ENCODE assay signal across 8 cellular contexts in genomic region chr19:29672319-29672932, GRCh38. TPM values are rescaled to one million over a fixed set of nuclear protein-coding genes. Genes with fewer than 3 reads are reported as not detected.
DNase-seq lines count a peak whose midpoint lies in the region; ATAC-seq and TF ChIP-seq lines count a peak whose summit lies in the region.

No MANE protein-coding gene starts in this region.

- H3K4me1 Mint-ChIP-seq in activated naive CD4-positive, alpha-beta T cell treated with anti-CD3 and anti-CD28 coated beads, Interleukin-2, amount 10 ng/mL, durations not matched to agents 7 days and 5 days, result peaks cover 94% of the 10 kb centered on the region
- peaks cover 95% of the 10 kb centered on the region for H3K4me1 Mint-ChIP-seq in activated T-cell treated with anti-CD3 and anti-CD28 coated beads, Interleukin-2, amount 50 U/mL, for 24 hours (ENCODE audit: low read depth)

- H3K27ac Mint-ChIP-seq in activated naive CD4-positive, alpha-beta T cell treated with anti-CD3 and anti-CD28 coated beads, Interleukin-2, amount 10 ng/mL, durations not matched to agents 7 days and 5 days, result peak overlapping the region; percentile 95
- H3K27ac Mint-ChIP-seq in activated T-cell treated with anti-CD3 and anti-CD28 coated beads, Interleukin-2, amount 50 U/mL, for 24 hours, result peak overlapping the region; percentile 95

- no peaks in the 10 kb centered on the region for H3K9me3 Mint-ChIP-seq in activated naive CD4-positive, alpha-beta T cell treated with anti-CD3 and anti-CD28 coated beads, Interleukin-2, amount 10 ng/mL, durations not matched to agents 7 days and 5 days
- H3K9me3 Mint-ChIP-seq in activated T-cell treated with anti-CD3 and anti-CD28 coated beads, Interleukin-2, amount 50 U/mL, for 24 hours, result no peaks in the 10 kb centered on the region

- H3K27me3 ChIP-seq in lower lobe of right lung (ENCODE audit: low read depth), result no peaks in the 10 kb centered on the region
- no peaks in the 10 kb centered on the region for H3K27me3 ChIP-seq in transverse colon

- H3K4me3 ChIP-seq in lower lobe of right lung, result no peak overlapping the region
- H3K4me3 ChIP-seq in transverse colon, result no peak overlapping the region

- 84 to 85% methylated on average over 2 to 8 of the region's 8 CpGs for WGBS in transverse colon (ENCODE audit: low coverage in 1 of 2), 2 donors

- in situ Hi-C loops in transverse colon (cut with MboI; ENCODE audit: low pct_ligation_motif_present in 1 of 4, low pct_unique_long_range_greater_than_20kb in 1 of 4, low sequenced_read_pairs in 3 of 4), result no loop called here

- TF ChIP-seq POLR2A in transverse colon (IDR thresholded peaks at IDR 0.05), result no peak

- no peak for TF ChIP-seq CTCF in lower lobe of right lung (IDR thresholded peaks at IDR 0.05)
- no peak for TF ChIP-seq CTCF in transverse colon (IDR thresholded peaks at IDR 0.05)

- H3K4me3 Mint-ChIP-seq in activated naive CD4-positive, alpha-beta T cell treated with anti-CD3 and anti-CD28 coated beads, Interleukin-2, amount 10 ng/mL, durations not matched to agents 7 days and 5 days, result peak overlapping the region; percentile 69
- H3K4me3 Mint-ChIP-seq in activated T-cell treated with anti-CD3 and anti-CD28 coated beads, Interleukin-2, amount 50 U/mL, for 24 hours, result peak overlapping the region; percentile 69

- intact Hi-C loops in lower lobe of right lung (cut with DNase I), result no loop called here
- intact Hi-C loops in transverse colon (cut with DNase I; ENCODE audit: low total_unique reads), result no loop called here

- TF ChIP-seq EP300 in transverse colon (IDR thresholded peaks at IDR 0.05; ENCODE audit: low read depth), result no peak

- peak; percentile 19 for DNase-seq in activated naive CD4-positive, alpha-beta T cell treated with anti-CD3 and anti-CD28 coated beads, Interleukin-2, amount 10 ng/mL, durations not matched to agents 7 days and 5 days
- DNase-seq in activated naive CD4-positive, alpha-beta T cell (lab: John Stamatoyannopoulos, UW), result no peak
- peak; percentile 58 for DNase-seq in activated T-cell treated with anti-CD3 and anti-CD28 coated beads, Interleukin-2, amount 50 U/mL, for 24 hours
- DNase-seq in lower lobe of right lung (no peak), transverse colon (no peak), SHP77 treated with DMSO at 0.1 percent for 48 hours (lab: John Stamatoyannopoulos, UW) (no peak), COR-L47 (lab: John Stamatoyannopoulos, UW) (no peak)

- no peaks in the 10 kb centered on the region for H3K27me3 Mint-ChIP-seq in activated naive CD4-positive, alpha-beta T cell treated with anti-CD3 and anti-CD28 coated beads, Interleukin-2, amount 10 ng/mL, durations not matched to agents 7 days and 5 days
- H3K27me3 Mint-ChIP-seq in activated T-cell treated with anti-CD3 and anti-CD28 coated beads, Interleukin-2, amount 50 U/mL, for 24 hours, result no peaks in the 10 kb centered on the region

- H3K27ac ChIP-seq in lower lobe of right lung, result peak overlapping the region; percentile 44
- H3K27ac ChIP-seq in transverse colon, result peak overlapping the region in 3 of 4 donors; percentile 31 to 44 (median 38)

- H3K9me3 ChIP-seq in lower lobe of right lung (no peaks in the 10 kb centered on the region), transverse colon (no peaks in the 10 kb centered on the region)

- CTCF ChIA-PET in activated naive CD4-positive, alpha-beta T cell treated with anti-CD3 and anti-CD28 coated beads, Interleukin-2, amount 10 ng/mL, durations not matched to agents 7 days and 5 days (lab: Charles Lee), result interaction anchor here (0.8 to 3.9 kb wide), 18 partner anchors 8 to 178 kb away, joined by 3 to 41 read pairs (median 6); partner anchors contain the start of genes PLEKHF1 and POP4

- H3K36me3 Mint-ChIP-seq in activated naive CD4-positive, alpha-beta T cell treated with anti-CD3 and anti-CD28 coated beads, Interleukin-2, amount 10 ng/mL, durations not matched to agents 7 days and 5 days, result peaks cover 69% of the 10 kb centered on the region
- H3K36me3 Mint-ChIP-seq in activated T-cell treated with anti-CD3 and anti-CD28 coated beads, Interleukin-2, amount 50 U/mL, for 24 hours (ENCODE audit: low read depth), result peaks cover 89% of the 10 kb centered on the region

- ATAC-seq in lower lobe of right lung, result no peak
- ATAC-seq in HG02981 (IDR thresholded peaks at IDR 0.05; ENCODE audit: unreplicated experiment), result no peak

- H3K4me1 ChIP-seq in lower lobe of right lung (peaks cover 81% of the 10 kb centered on the region), transverse colon (peaks cover 5 to 20% (median 14%) of the 10 kb centered on the region in 4 donors)

- H3K36me3 ChIP-seq in lower lobe of right lung, result peaks cover 43% of the 10 kb centered on the region
- peaks cover 0 to 9% (median 0%) of the 10 kb centered on the region in 4 donors for H3K36me3 ChIP-seq in transverse colon

RNA-seq across cellular contexts. Expression of gene PLEKHF1, which starts 7.2 kb away (rescaled TPM):
- 15.5 TPM for total RNA-seq in lower lobe of right lung
- total RNA-seq in transverse colon, result 10 to 100 TPM in 3 of 4 donors, 1 to 10 TPM in 1; 8.6 to 38.8 (median 14.2) TPM

RNA-seq across cellular contexts. Expression of gene C19orf12, which starts 42.6 kb away (rescaled TPM):
- total RNA-seq in lower lobe of right lung, result 19.2 TPM
- 10 to 100 TPM; 13.9 to 33.3 (median 21.4) TPM for total RNA-seq in transverse colon

Comparison
In these comparisons a context has a peak if more than half of its experiments do, and no peak if none do; other contexts are left out.
1. DNase-seq: peak in activated naive CD4-positive, alpha-beta T cell treated with anti-CD3 and anti-CD28 coated beads, Interleukin-2, amount 10 ng/mL, durations not matched to agents 7 days and 5 days (single experiment) and activated T-cell treated with anti-CD3 and anti-CD28 coated beads, Interleukin-2, amount 50 U/mL, for 24 hours (single experiment); none in activated naive CD4-positive, alpha-beta T cell (0 of 4), lower lobe of right lung (single experiment), transverse colon (single experiment), SHP77 treated with DMSO at 0.1 percent for 48 hours (single experiment) and COR-L47 (single experiment).